ENCODE assay signal across 8 cellular contexts in genomic region chr12:57782608-57783465, GRCh38. TPM values are rescaled to one million over a fixed set of nuclear protein-coding genes. Genes with fewer than 3 reads are reported as not detected.
A peak's percentile ranks its signal among the peaks of the same experiment; 100 is the strongest.
DNase-seq lines count a peak whose midpoint lies in the region; FAIRE-seq and TF ChIP-seq lines count a peak whose summit lies in the region.

Gene TSFM (plus strand): TSS chr12:57782787. CDS start chr12:57782802, 15 bp downstream.

- no peaks in the 10 kb centered on the region for H3K9me3 ChIP-seq in Loucy (ENCODE audit: insufficient read depth, low read depth, low read length)
- H3K9me3 ChIP-seq in neural progenitor cell (ENCODE audit: low read depth), result no peaks in the 10 kb centered on the region

- H3K27ac ChIP-seq in neural progenitor cell, result no peak within 1 kb of the TSS

- peak within 1 kb of the TSS; percentile 91 for H3K27ac Mint-ChIP-seq in neural progenitor cell

- DNase-seq in H7 (peak; percentile 90), fibroblast of villous mesenchyme (ENCODE audit: low read depth) (peak; percentile 95), neural progenitor cell (ENCODE audit: low spot score) (peak; percentile 97), stromal cell of bone marrow (ENCODE audit: low read depth) (peak; percentile 91)
- DNase-seq in activated effector memory CD4-positive, alpha-beta T cell treated with anti-CD3 and anti-CD28 coated beads, Interleukin-2, amount 50 U/mL, for 16 hours, result peak; percentile 99

- TF ChIP-seq POLR2A in Raji (IDR thresholded peaks at IDR 0.05; ENCODE audit: insufficient read depth, low read depth, low read length), result peak; percentile 98

- no peaks in the 10 kb centered on the region for H3F3A ChIP-seq in Loucy (ENCODE audit: low read depth)
- peaks cover 19% of the 10 kb centered on the region for H3F3A ChIP-seq in neural progenitor cell (ENCODE audit: low read depth)

- peaks cover 5% of the 10 kb centered on the region for H3K27me3 Mint-ChIP-seq in neural progenitor cell (ENCODE audit: insufficient read depth, low read depth)

- H3K4me1 Mint-ChIP-seq in neural progenitor cell, result peaks cover 11% of the 10 kb centered on the region

- H3K9me2 ChIP-seq in Loucy (replicated peaks; ENCODE audit: low read depth, low read length), result no peaks in the 10 kb centered on the region

- H3K4me3 Mint-ChIP-seq in neural progenitor cell, result peak within 1 kb of the TSS; percentile 99

- peak within 1 kb of the TSS; percentile 97 for H3K4me3 ChIP-seq in H7 (ENCODE audit: insufficient read depth, low read depth, low read length)
- H3K4me3 ChIP-seq in Loucy (ENCODE audit: low read length, poor library complexity, severe bottlenecking), result peak within 1 kb of the TSS; percentile 91
- H3K4me3 ChIP-seq in fibroblast of villous mesenchyme (ENCODE audit: low read depth, low read length), result peak within 1 kb of the TSS; percentile 72
- H3K4me3 ChIP-seq in neural progenitor cell, result peak within 1 kb of the TSS; percentile 84

- peak; percentile 93 for TF ChIP-seq CTCF in Loucy (conservative IDR thresholded peaks at IDR 0.05; ENCODE audit: low read length)
- TF ChIP-seq CTCF in fibroblast of villous mesenchyme (IDR thresholded peaks at IDR 0.05; ENCODE audit: insufficient read depth, low read depth, low read length), result peak; percentile 91
- peak; percentile 93 for TF ChIP-seq CTCF in neural progenitor cell (IDR thresholded peaks at IDR 0.05)

- H3K79me2 ChIP-seq in Loucy (ENCODE audit: insufficient read depth, low read length) (peaks cover 30% of the 10 kb centered on the region), neural progenitor cell (ENCODE audit: low read depth) (peaks cover 20% of the 10 kb centered on the region)

- FAIRE-seq in G401.6 (lab: Jason Lieb, UNC), result peak; percentile 67

- peak within 1 kb of the TSS; percentile 49 for H2AFZ ChIP-seq in Loucy (ENCODE audit: low read length)
- H2AFZ ChIP-seq in neural progenitor cell (replicated peaks), result peak within 1 kb of the TSS; percentile 60

- peak within 1 kb of the TSS; percentile 85 for H3K4me2 ChIP-seq in Loucy (ENCODE audit: low read depth, low read length, poor library complexity, severe bottlenecking)
- H3K4me2 ChIP-seq in neural progenitor cell, result peak within 1 kb of the TSS; percentile 83

- H3K27me3 ChIP-seq in H7 (ENCODE audit: control insufficient read depth, insufficient read depth, low read length), result no peaks in the 10 kb centered on the region
- no peaks in the 10 kb centered on the region for H3K27me3 ChIP-seq in Loucy (ENCODE audit: insufficient read depth, low read length, poor library complexity, severe bottlenecking)
- H3K27me3 ChIP-seq in neural progenitor cell, result no peaks in the 10 kb centered on the region

- peaks cover 13% of the 10 kb centered on the region for H4K20me1 ChIP-seq in Loucy (ENCODE audit: insufficient read depth, low read length, poor library complexity, severe bottlenecking)
- H4K20me1 ChIP-seq in neural progenitor cell (ENCODE audit: low read depth), result no peaks in the 10 kb centered on the region

- H3K36me3 Mint-ChIP-seq in neural progenitor cell, result peaks cover 10% of the 10 kb centered on the region

- H3K9me3 Mint-ChIP-seq in neural progenitor cell, result no peaks in the 10 kb centered on the region

- H3K4me1 ChIP-seq in Loucy (ENCODE audit: insufficient read depth, low read length, poor library complexity, severe bottlenecking) (peaks cover 25% of the 10 kb centered on the region), neural progenitor cell (no peaks in the 10 kb centered on the region)

- H3K9ac ChIP-seq in Loucy (ENCODE audit: low read depth, low read length, poor library complexity, severe bottlenecking) (peak within 1 kb of the TSS; percentile 85), neural progenitor cell (peak within 1 kb of the TSS; percentile 80)

- H3K36me3 ChIP-seq in H7 (replicated peaks; ENCODE audit: control insufficient read depth, insufficient read depth, low read length) (peaks cover 8% of the 10 kb centered on the region), Loucy (ENCODE audit: insufficient read depth, low read length) (peaks cover 21% of the 10 kb centered on the region; the same call in 1 of the 2 replicates), neural progenitor cell (no peaks in the 10 kb centered on the region)

RNA-seq across cellular contexts. Expression of gene TSFM, which starts in this region (rescaled TPM):
- 57.7 and 67.8 TPM in 2 replicates for total RNA-seq in H7 (2014; rRNA removed; shearing (Covaris generic))
- total RNA-seq in fibroblast of villous mesenchyme, result 19.0 and 25.5 TPM in 2 replicates
- 18.1 and 19.0 TPM in 2 replicates for total RNA-seq in neural progenitor cell (ENCODE audit: low replicate concordance)
